14 cellular contexts compared by ENCODE assay signal in the genomic region with DNA sequence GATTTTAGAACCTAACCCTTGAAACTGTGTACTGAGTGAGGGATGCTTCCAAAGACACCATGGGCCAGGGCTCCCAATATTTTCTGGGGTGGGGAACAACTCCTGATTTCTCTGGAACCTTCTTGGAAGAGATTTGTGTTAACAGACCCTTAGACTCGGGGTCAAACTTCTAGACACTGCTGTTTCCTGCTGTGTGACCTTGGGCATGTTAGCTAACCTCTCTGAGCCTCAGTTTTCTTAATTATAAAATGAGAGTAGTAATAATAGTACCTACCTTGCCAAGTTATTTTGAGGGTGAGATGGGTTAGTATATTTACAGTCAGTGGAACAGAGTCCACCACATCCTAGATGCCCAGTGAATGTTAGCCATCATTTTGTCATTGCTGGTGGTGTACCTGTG.
"Had no signal": no experiment of that assay in that cellular context is flagged by ENCODE, and none has a peak within 500 bp of the region (broad histone marks: within the 10 kb centered on the region; RNA-seq: fewer than 3 reads in every experiment).

No MANE protein-coding gene starts in this region.

- ATAC-seq: esophagus mucosa; naive thymus-derived CD4-positive, alpha-beta T cell; stimulated activated naive B cell treated with anti-CD40 and anti-IgM and Interleukin-4, amounts not matched to agents 10 μg/mL and 1 μg/mL and 100 μg/mL, for 72 hours had no signal

- H3K27me3 Mint-ChIP-seq: dendritic cell treated with granulocyte-macrophage colony-stimulating factor and Interleukin-4, amounts not matched to agents 40 ng/mL and 50 ng/mL, for 4 days; naive thymus-derived CD4-positive, alpha-beta T cell; stimulated activated naive B cell treated with anti-CD40 and anti-IgM and Interleukin-4, amounts not matched to agents 10 μg/mL and 1 μg/mL and 100 μg/mL, for 72 hours had no signal

- H3K4me1 Mint-ChIP-seq: endodermal cell; stimulated activated naive B cell treated with anti-CD40 and anti-IgM and Interleukin-4, amounts not matched to agents 10 μg/mL and 1 μg/mL and 100 μg/mL, for 72 hours had no signal

- H3K9me3 ChIP-seq: heart left ventricle, neutrophil had no signal

- H3K9me3 Mint-ChIP-seq: dendritic cell treated with granulocyte-macrophage colony-stimulating factor and Interleukin-4, amounts not matched to agents 40 ng/mL and 50 ng/mL, for 4 days; endodermal cell; stimulated activated naive B cell treated with anti-CD40 and anti-IgM and Interleukin-4, amounts not matched to agents 10 μg/mL and 1 μg/mL and 100 μg/mL, for 72 hours had no signal

- H3K27ac Mint-ChIP-seq: dendritic cell treated with granulocyte-macrophage colony-stimulating factor and Interleukin-4, amounts not matched to agents 40 ng/mL and 50 ng/mL, for 4 days; endodermal cell; stimulated activated naive B cell treated with anti-CD40 and anti-IgM and Interleukin-4, amounts not matched to agents 10 μg/mL and 1 μg/mL and 100 μg/mL, for 72 hours had no signal

- H3K4me3 Mint-ChIP-seq: dendritic cell treated with granulocyte-macrophage colony-stimulating factor and Interleukin-4, amounts not matched to agents 40 ng/mL and 50 ng/mL, for 4 days; endodermal cell; stimulated activated naive B cell treated with anti-CD40 and anti-IgM and Interleukin-4, amounts not matched to agents 10 μg/mL and 1 μg/mL and 100 μg/mL, for 72 hours had no signal

- DNase-seq: cerebellar nuclear complex; heart left ventricle; hippocampal formation; kidney glomerular epithelial cell; mammary epithelial cell; small intestine; stimulated activated CD4-positive, alpha-beta T cell treated with anti-CD3 and anti-CD28 coated beads, Interleukin-4, amount 100 ng/mL, for 1 hour; stimulated activated naive B cell treated with anti-CD40 and anti-IgM and Interleukin-4, amounts not matched to agents 10 μg/mL and 1 μg/mL and 100 μg/mL, for 72 hours; trophoblast cell had no signal
